ENCODE assay signal across 2 cellular contexts in genomic region chr1:24207395-24207687, GRCh38. TPM values are rescaled to one million over a fixed set of nuclear protein-coding genes. Genes with fewer than 3 reads are reported as not detected.
"Had no signal": no experiment of that assay in that cellular context is flagged by ENCODE, and none has a peak within 500 bp of the region (broad histone marks: within the 10 kb centered on the region; RNA-seq: fewer than 3 reads in every experiment).

No MANE protein-coding gene starts in this region.

RNA-seq across cellular contexts. Expression of gene IFNLR1, which starts 20.3 kb away (rescaled TPM):
- total RNA-seq: GM23248, HFFc6 had no signal
- polyA plus RNA-seq: GM23248 had no signal
